17 cellular contexts compared by ENCODE assay signal in genomic region chr11:33652001-33652400, GRCh38. TPM values are rescaled to one million over a fixed set of nuclear protein-coding genes. Genes with fewer than 3 reads are reported as not detected.
DNase-seq lines count a peak whose midpoint lies in the region; ATAC-seq and TF ChIP-seq lines count a peak whose summit lies in the region.
"Had no signal": no experiment of that assay in that cellular context is flagged by ENCODE, and none has a peak within 500 bp of the region (broad histone marks: within the 10 kb centered on the region; RNA-seq: fewer than 3 reads in every experiment).

No MANE protein-coding gene starts in this region.

- peak in 3 of 4 donors; percentile 33 to 42 (median 33) for ATAC-seq in psoas muscle
- no peak for ATAC-seq in HG03378 (IDR thresholded peaks at IDR 0.05; ENCODE audit: unreplicated experiment)

- DNase-seq in AG20443 (ENCODE audit: low spot score) (peak; percentile 56), islet precursor cell (peak; percentile 55), psoas muscle (no peak), NK-92 (lab: John Stamatoyannopoulos, UW; ENCODE audit: unreplicated experiment) (no peak), NCI-H2081 (lab: John Stamatoyannopoulos, UW) (no peak)
- DNase-seq: C1 segment of cervical spinal cord; DMS53; NCI-H1048; NCI-H146; NCI-H2107; NCI-H226; NCI-H526; NK-92 treated with Interleukin-12 subunit alpha and Interleukin-12 subunit beta, amount 100 ng/mL, for 24 hours; PC-9 had no signal

- H3K27ac ChIP-seq in KMS-11 (peak overlapping the region; percentile 57), psoas muscle (peak overlapping the region; percentile 3)
- H3K27ac ChIP-seq: PC-9, SK-N-MC had no signal

- no peak overlapping the region for H3K4me3 ChIP-seq in KMS-11 (IDR thresholded peaks at IDR 0.05; ENCODE audit: insufficient read depth, low read depth, low read length)
- H3K4me3 ChIP-seq in psoas muscle, result no peak overlapping the region
- H3K4me3 ChIP-seq: PC-9, SK-N-MC had no signal

- H3K9me3 ChIP-seq in psoas muscle, result no peaks in the 10 kb centered on the region

- H3K27me3 ChIP-seq in KMS-11 (ENCODE audit: insufficient read depth, low read depth) (no peaks in the 10 kb centered on the region), psoas muscle (ENCODE audit: insufficient read depth in 3 of 3, low read length in 2 of 3) (no peaks in the 10 kb centered on the region)

- no peaks in the 10 kb centered on the region for H4K20me1 ChIP-seq in KMS-11 (ENCODE audit: insufficient read depth)

- peak overlapping the region; percentile 49 for H3K4me2 ChIP-seq in KMS-11
- H3K4me2 ChIP-seq: PC-9 had no signal

- intact Hi-C loops in psoas muscle (cut with DNase I), result no loop called here

- H3K36me3 ChIP-seq in KMS-11 (ENCODE audit: insufficient read depth), result 0 out of 2 replicates have a peak, but pooled peaks cover 4% of the 10 kb centered on the region
- no peaks in the 10 kb centered on the region for H3K36me3 ChIP-seq in psoas muscle (ENCODE audit: insufficient read depth in 1 of 2, low read depth in 1 of 2)

- TF ChIP-seq CTCF in KMS-11 (conservative IDR thresholded peaks at IDR 0.05; ENCODE audit: low read depth, low read length) (no peak), psoas muscle (IDR thresholded peaks at IDR 0.05) (no peak)

- H3K79me2 ChIP-seq in KMS-11 (ENCODE audit: insufficient read depth, low read depth), result no peaks in the 10 kb centered on the region

- peaks cover 54% of the 10 kb centered on the region for H3K4me1 ChIP-seq in KMS-11 (ENCODE audit: low read depth, poor library complexity, severe bottlenecking)
- peaks cover 22% of the 10 kb centered on the region for H3K4me1 ChIP-seq in psoas muscle

- WGBS in psoas muscle, 3 donors, result 15 to 22% (median 17%) methylated on average over 7 of the region's 7 CpGs

- no peak overlapping the region for H3K9ac ChIP-seq in KMS-11

- peak overlapping the region; percentile 34; the same call in 1 of the 2 replicates for H2AFZ ChIP-seq in KMS-11 (ENCODE audit: low read depth)
- H2AFZ ChIP-seq: PC-9 had no signal

RNA-seq across cellular contexts. Expression of gene C11orf91, which starts 48.6 kb away (rescaled TPM):
- total RNA-seq in psoas muscle, result under 1 TPM in 3 of 4 donors, not detected in 1; 0.49 to 0.87 (median 0.53) TPM
- polyA plus RNA-seq in psoas muscle, result under 1 TPM in 1 of 3 donors, not detected in 2; 0.14 TPM
- total RNA-seq: PC-9 had no signal

Comparison
In these comparisons a context has a peak if more than half of its experiments do, and no peak if none do; other contexts are left out.
1. DNase-seq: peak in AG20443 (single experiment) and islet precursor cell (single experiment); none in psoas muscle (0 of 2), NK-92 (single experiment) and NCI-H2081 (0 of 2).